ENCODE assay signal across 2 cellular contexts in genomic region chr1:162818136-162818535, GRCh38. TPM values are rescaled to one million over a fixed set of nuclear protein-coding genes. Genes with fewer than 3 reads are reported as not detected.
"Had no signal": no experiment of that assay in that cellular context is flagged by ENCODE, and none has a peak within 500 bp of the region (broad histone marks: within the 10 kb centered on the region; RNA-seq: fewer than 3 reads in every experiment).

No MANE protein-coding gene starts in this region.

RNA-seq across cellular contexts. Expression of gene CCDC190, which starts 42.8 kb away (rescaled TPM):
- total RNA-seq: MCF 10A, NCI-H460 had no signal
